Comparison of ENCODE assay signal across 24 cellular contexts in the genomic region with DNA sequence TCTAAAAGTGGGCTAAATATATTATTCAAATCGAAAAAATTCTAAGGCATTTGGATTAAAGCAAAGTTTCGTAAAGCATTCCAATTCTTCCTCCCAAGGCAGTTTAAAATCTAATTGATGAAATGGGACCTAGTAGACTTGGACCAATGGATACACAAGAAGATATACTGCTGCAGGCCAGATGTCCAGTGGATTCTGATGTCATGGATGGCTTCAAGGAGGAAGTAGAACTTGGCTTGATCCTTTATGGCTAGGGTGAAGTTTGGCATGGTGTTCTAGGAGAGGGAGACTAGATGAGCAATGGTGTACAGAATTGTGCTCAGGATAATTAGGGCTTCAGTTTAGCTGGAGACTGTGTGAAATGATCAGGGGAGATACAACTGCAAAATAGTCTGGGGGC.
"Had no signal": no experiment of that assay in that cellular context is flagged by ENCODE, and none has a peak within 500 bp of the region (broad histone marks: within the 10 kb centered on the region; RNA-seq: fewer than 3 reads in every experiment).

No MANE protein-coding gene starts in this region.

- H3K27me3 ChIP-seq: MG63 had no signal

- H3K4me3 ChIP-seq: MG63 had no signal

- H3K27ac ChIP-seq: RWPE1 had no signal

- ATAC-seq: HepG2, Panc1, PC-3, T-cell had no signal

- H3K9me3 ChIP-seq: MG63, SK-N-SH had no signal

- H3K9ac ChIP-seq: SK-N-SH had no signal

- H3K36me3 ChIP-seq: MG63 had no signal

- DNase-seq: IMR-90; Karpas-422; KG1; MG63; NCI-H1092 treated with DMSO at 0.1 percent for 48 hours; NCI-H1436 treated with DMSO at 0.1 percent for 48 hours; NCI-H1694; NCI-H187 treated with DMSO at 0.1 percent for 48 hours; NCI-H2029 treated with DMSO at 0.1 percent for 48 hours; NCI-H2171 treated with DMSO at 0.1 percent for 48 hours; NCI-H345; NCI-H446 treated with DMSO at 0.1 percent for 48 hours; NCI-H524; NCI-H526 treated with DMSO at 0.1 percent for 48 hours; NCI-H748 treated with DMSO at 0.1 percent for 48 hours; NK-92 treated with Interleukin-12 subunit alpha and Interleukin-12 subunit beta, amount 100 ng/mL, for 24 hours; PC-3; SHP77; SK-N-SH; SW 1271; T-cell had no signal

- H3K4me2 ChIP-seq: SK-N-SH had no signal
